ENCODE assay signal across 2 cellular contexts in genomic region chr2:55241582-55241981, GRCh38.
A peak's percentile ranks its signal among the peaks of the same experiment; 100 is the strongest.
TF ChIP-seq lines count a peak whose summit lies in the region.
"Not testable (repeated sequence)": the region's sequence is repeated elsewhere in the genome, so short reads cannot be mapped to it uniquely, and the experiment has no call there.

No MANE protein-coding gene starts in this region.

TF ChIP-seq in A549, 52 proteins besides CTCF, POLR2A, EP300 and RAD21:
- TF ChIP-seq CEBPB (IDR thresholded peaks at IDR 0.05) = peak; percentile 24 to 31; a peak in 2 of 4 replicates
TF ChIP-seq in A549: peak in this region for 1; not testable (repeated sequence) for 51.

TF ChIP-seq in K562, 482 proteins besides CTCF, POLR2A, EP300 and RAD21:
- TF ChIP-seq NFIC (IDR thresholded peaks at IDR 0.05) (peak; percentile 86), TCF3 (CRISPR knock-in tag; IDR thresholded peaks at IDR 0.05) (peak; percentile 16; the same call in 1 of the 2 replicates), BHLHE40 (IDR thresholded peaks at IDR 0.05; ENCODE audit: low read length) (0 out of 2 replicates have a peak, but pooled peaks have one; percentile 18), USF1 (CRISPR knock-in tag; IDR thresholded peaks at IDR 0.05) (peak; percentile 53), IRF9 (tag; IDR thresholded peaks at IDR 0.05) (0 out of 2 replicates have a peak, but pooled peaks have one; percentile 21), CXXC5 (CRISPR knock-in tag; IDR thresholded peaks at IDR 0.05) (0 out of 2 replicates have a peak, but pooled peaks have one; percentile 33), RAD51 (IDR thresholded peaks at IDR 0.05; ENCODE audit: borderline replicate concordance, low read depth) (peak; percentile 24; the same call in 1 of the 2 replicates), SMAD4 (CRISPR knock-in tag; conservative IDR thresholded peaks at IDR 0.05) (0 out of 2 replicates have a peak, but pooled peaks have one; percentile 24), CEBPB (tag; IDR thresholded peaks at IDR 0.05) (peak; percentile 75; the same call in 1 of the 2 replicates), CEBPG (tag; conservative IDR thresholded peaks at IDR 0.05 in 1 of 2, IDR thresholded peaks at IDR 0.05 in 1 of 2) (peak in 1 of 2 experiments; percentile 45; a peak in 1 of 4 replicates)
- TF ChIP-seq CEBPG (CRISPR knock-in tag; IDR thresholded peaks at IDR 0.05) = not testable (repeated sequence)
